In the genomic region with DNA sequence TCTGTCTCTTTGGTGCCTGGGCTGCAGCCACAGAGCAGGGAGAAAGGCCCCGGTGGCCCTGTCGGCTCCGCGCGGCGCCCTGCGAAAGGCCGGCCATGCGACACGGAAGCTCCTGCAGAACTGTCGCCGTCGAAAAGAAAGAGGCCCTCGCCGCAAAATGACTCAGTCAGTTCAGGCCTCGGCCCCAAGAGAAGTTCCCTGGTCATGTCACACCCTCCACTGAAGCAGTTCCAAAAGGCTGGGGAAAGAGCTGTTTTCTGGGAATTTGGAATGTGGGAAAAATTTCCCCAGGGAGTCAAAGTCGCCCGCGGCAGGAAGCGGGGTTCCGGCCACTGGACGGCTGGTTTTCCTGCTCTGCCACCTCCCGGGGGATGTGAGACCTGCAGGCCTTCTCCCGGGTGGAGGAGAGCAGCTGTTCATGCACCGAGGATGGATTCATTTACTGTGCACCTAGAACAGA, we compare ENCODE assay signal across 10 cellular contexts.
A peak's percentile ranks its signal among the peaks of the same experiment; 100 is the strongest.
DNase-seq lines count a peak whose midpoint lies in the region; ATAC-seq and TF ChIP-seq lines count a peak whose summit lies in the region.
"Had no signal": no experiment of that assay in that cellular context is flagged by ENCODE, and none has a peak within 500 bp of the region (broad histone marks: within the 10 kb centered on the region; RNA-seq: fewer than 3 reads in every experiment).

No MANE protein-coding gene starts in this region.

- no peaks in the 10 kb centered on the region for H4K20me1 ChIP-seq in osteoblast (ENCODE audit: insufficient read depth, low read length)

- POLR2A ChIA-PET in BJ (lab: Charles Lee) (interaction anchor here (0.7 kb wide), 1 partner anchor 131 kb away, joined by 3 read pairs; no protein-coding TSS in a partner anchor), RWPE1 (lab: Yijun Ruan, JAX; ENCODE audit: low non-redundant PET) (no interaction called here)

- H3K36me3 ChIP-seq in BJ (ENCODE audit: control insufficient read depth, insufficient read depth, low read length) (no peaks in the 10 kb centered on the region), osteoblast (ENCODE audit: insufficient read depth, low read length) (no peaks in the 10 kb centered on the region)

- H3K27me3 ChIP-seq in BJ (ENCODE audit: control insufficient read depth, insufficient read depth, low read length) = peaks cover 7% of the 10 kb centered on the region
- H3K27me3 ChIP-seq in osteoblast (ENCODE audit: insufficient read depth, low read length) = peaks cover 8% of the 10 kb centered on the region

- CTCF ChIA-PET in BJ (lab: Yijun Ruan, JAX) (interaction anchor here (0.6 to 4.2 kb wide), 14 partner anchors 8 to 754 kb away, joined by 3 to 23 read pairs (median 3); no protein-coding TSS in a partner anchor), RWPE1 (lab: Yijun Ruan, JAX) (interaction anchor here (0.6 to 2.8 kb wide), 8 partner anchors 9 to 1061 kb away, joined by 3 to 19 read pairs (median 3); no protein-coding TSS in a partner anchor)

- peak overlapping the region; percentile 68 for H2AFZ ChIP-seq in osteoblast (ENCODE audit: low read length)

- no peak overlapping the region; the same call in 1 of the 2 replicates for H3K4me3 ChIP-seq in BJ (ENCODE audit: low read depth, low read length)
- no peak overlapping the region for H3K4me3 ChIP-seq in fibroblast of the aortic adventitia (ENCODE audit: low read depth, low read length)
- H3K4me3 ChIP-seq in osteoblast (ENCODE audit: insufficient read depth, low read length) = peak overlapping the region; percentile 49

- H3K4me2 ChIP-seq in osteoblast (ENCODE audit: insufficient read depth, low read length) = peak overlapping the region; percentile 66

- no peaks in the 10 kb centered on the region for H3K79me2 ChIP-seq in osteoblast (ENCODE audit: insufficient read depth, low read length)

- no peaks in the 10 kb centered on the region for H3K9me3 ChIP-seq in osteoblast (ENCODE audit: low read depth, low read length)

- TF ChIP-seq CTCF in BJ (IDR thresholded peaks at IDR 0.05; ENCODE audit: insufficient read depth, low read depth, low read length) = peak; percentile 82
- peak; percentile 52 for TF ChIP-seq CTCF in RWPE1 (conservative IDR thresholded peaks at IDR 0.05; ENCODE audit: low read depth)
- TF ChIP-seq CTCF in fibroblast of the aortic adventitia (IDR thresholded peaks at IDR 0.05; ENCODE audit: insufficient read depth, low read length) = peak; percentile 52
- TF ChIP-seq CTCF in osteoblast (IDR thresholded peaks at IDR 0.05; ENCODE audit: extremely low read depth, low read depth, low read length) = peak; percentile 5

- ATAC-seq in HG03469 (IDR thresholded peaks at IDR 0.05; ENCODE audit: unreplicated experiment) (no peak), HG02610 (IDR thresholded peaks at IDR 0.05; ENCODE audit: unreplicated experiment) (no peak)

- DNase-seq in BJ (ENCODE audit: low read depth) (no peak), RWPE1 (ENCODE audit: low spot score) (peak; percentile 69), fibroblast of the aortic adventitia (ENCODE audit: low read depth) (peak; percentile 29), osteoblast (ENCODE audit: insufficient read length, low spot score, missing footprints) (peak; percentile 88), OCI-M2 (lab: John Stamatoyannopoulos, UW; ENCODE audit: unreplicated experiment) (no peak)
- no peak for DNase-seq in activated CD4-positive, CD25-positive, alpha-beta regulatory T cell (lab: John Stamatoyannopoulos, UW)
- DNase-seq: activated CD4-positive, alpha-beta T cell treated with anti-CD3 and anti-CD28 coated beads, Interleukin-2, amount 10 ng/mL, durations not matched to agents 7 days and 5 days; NCI-H774 had no signal

- H3K27ac ChIP-seq in RWPE1 (no peak overlapping the region), osteoblast (ENCODE audit: low read depth, low read length) (no peak overlapping the region)

- peaks cover 5% of the 10 kb centered on the region for H3K4me1 ChIP-seq in osteoblast (ENCODE audit: insufficient read depth, low read length)

Comparison
In these comparisons a context has a peak if more than half of its experiments do, and no peak if none do; other contexts are left out.
1. DNase-seq: peak in RWPE1 (single experiment), fibroblast of the aortic adventitia (single experiment) and osteoblast (single experiment); none in BJ (single experiment), OCI-M2 (single experiment) and activated CD4-positive, CD25-positive, alpha-beta regulatory T cell (0 of 4).
2. CTCF ChIP-seq: peak in every context shown above with its lines; median percentile 82 in BJ; 52 in RWPE1; 52 in fibroblast of the aortic adventitia; 5 in osteoblast.